ENCODE assay signal across 26 cellular contexts in the genomic region with DNA sequence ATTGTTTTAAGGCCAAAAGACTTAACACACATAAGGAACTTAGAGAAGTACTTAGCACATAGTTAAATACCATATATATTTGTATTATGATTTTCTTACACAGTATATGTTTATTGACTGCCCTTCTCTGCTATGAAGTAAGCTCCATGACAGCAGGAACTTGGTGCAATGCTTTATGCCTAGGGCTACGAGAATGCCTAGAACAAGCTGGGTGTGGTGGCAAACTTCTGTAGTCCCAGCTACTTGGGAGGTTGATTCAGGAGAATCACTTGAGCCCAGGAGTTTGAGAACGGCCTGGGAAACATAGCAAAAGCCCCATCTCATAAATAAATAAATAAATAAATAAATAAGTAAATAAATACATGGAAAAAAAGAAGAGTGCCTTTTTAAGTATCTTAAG. TPM values are rescaled to one million over a fixed set of nuclear protein-coding genes. Genes with fewer than 3 reads are reported as not detected.
"Had no signal": no experiment of that assay in that cellular context is flagged by ENCODE, and none has a peak within 500 bp of the region (broad histone marks: within the 10 kb centered on the region; RNA-seq: fewer than 3 reads in every experiment).

No MANE protein-coding gene starts in this region.

- H3K27ac ChIP-seq: colonic mucosa, gastrocnemius medialis, heart right ventricle, stomach, thoracic aorta, transverse colon had no signal

- H3K27ac Mint-ChIP-seq: endodermal cell; immature natural killer cell; naive thymus-derived CD8-positive, alpha-beta T cell had no signal

- H3K4me1 ChIP-seq: colonic mucosa, gastrocnemius medialis, stomach had no signal

- H3K9me3 ChIP-seq: colonic mucosa, gastrocnemius medialis, heart right ventricle, stomach, thoracic aorta, transverse colon had no signal

- H3K4me3 ChIP-seq: colonic mucosa, gastrocnemius medialis, heart right ventricle, stomach, thoracic aorta, transverse colon had no signal

- H3K36me3 Mint-ChIP-seq: immature natural killer cell; naive thymus-derived CD8-positive, alpha-beta T cell had no signal

- H3K4me3 Mint-ChIP-seq: endodermal cell; immature natural killer cell; naive thymus-derived CD8-positive, alpha-beta T cell; neural crest cell had no signal

- ATAC-seq: esophagus mucosa; gastrocnemius medialis; heart right ventricle; left cardiac atrium; naive thymus-derived CD8-positive, alpha-beta T cell; sciatic nerve had no signal

- H3K9me3 Mint-ChIP-seq: endodermal cell had no signal

- H3K4me1 Mint-ChIP-seq: immature natural killer cell; naive thymus-derived CD8-positive, alpha-beta T cell had no signal

- H3K36me3 ChIP-seq: colonic mucosa, gastrocnemius medialis, heart right ventricle, stomach, thoracic aorta, transverse colon had no signal

- H3K27me3 ChIP-seq: colonic mucosa, gastrocnemius medialis, heart right ventricle, stomach, transverse colon had no signal

- DNase-seq: colonic mucosa; effector CD4-positive, alpha-beta T cell; endodermal cell; gastrocnemius medialis; heart right ventricle; immature natural killer cell; left cardiac atrium; naive thymus-derived CD8-positive, alpha-beta T cell; posterior cingulate gyrus; stimulated activated CD4-positive, alpha-beta T cell treated with anti-CD3 and anti-CD28 coated beads, Interleukin-12 subunit alpha, Interleukin-12 subunit beta, amount 100 ng/mL, for 4 hours; stimulated activated naive CD4-positive, alpha-beta T cell; stomach; substantia nigra; transverse colon had no signal

- H3K27me3 Mint-ChIP-seq: naive thymus-derived CD8-positive, alpha-beta T cell had no signal

RNA-seq across cellular contexts. Expression of a gene that starts 1.9 kb away (rescaled TPM):
- total RNA-seq: dermis microvascular lymphatic vessel endothelial cell; endothelial cell of umbilical vein; esophagus mucosa; gastrocnemius medialis; lung microvascular endothelial cell; mesenteric fat pad; mononuclear cell; naive thymus-derived CD8-positive, alpha-beta T cell; pulmonary artery endothelial cell; skeletal muscle tissue had no signal
- polyA plus RNA-seq: endothelial cell of umbilical vein; heart right ventricle; immature natural killer cell; keratinocyte; naive thymus-derived CD8-positive, alpha-beta T cell; stomach had no signal
